23 cellular contexts compared by ENCODE assay signal in the genomic region with DNA sequence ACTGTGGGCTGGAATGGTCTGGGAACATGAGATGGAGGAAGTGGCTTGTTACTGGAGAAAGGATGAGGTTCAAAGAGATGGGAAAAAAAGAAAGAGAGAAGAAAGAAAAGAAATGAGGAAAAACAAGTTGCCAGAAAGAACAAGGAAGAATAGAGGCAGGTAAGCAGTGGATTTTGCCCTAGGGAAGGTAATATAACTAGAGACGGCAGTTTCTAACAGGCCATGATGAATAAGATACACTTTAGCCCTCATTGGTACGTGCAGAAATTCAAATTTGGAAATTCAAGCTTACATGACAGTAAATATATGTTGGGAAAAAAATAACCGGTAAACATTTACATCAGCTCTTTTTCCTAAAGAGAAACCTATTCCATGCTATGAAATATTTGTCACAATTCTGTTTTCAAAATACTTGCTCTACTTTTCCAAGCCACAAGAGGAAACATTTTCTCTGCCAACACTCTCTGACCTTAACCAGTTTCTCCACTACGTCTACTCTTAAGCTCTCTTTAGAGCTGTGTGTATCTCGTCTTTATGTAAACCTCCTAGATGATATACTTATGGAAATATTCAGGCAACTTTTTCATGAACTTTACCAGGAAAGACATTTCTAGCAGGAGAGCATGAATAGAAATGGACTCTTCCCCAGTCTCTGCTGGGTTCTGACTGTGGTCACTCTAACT.
DNase-seq lines count a peak whose midpoint lies in the region; ATAC-seq and TF ChIP-seq lines count a peak whose summit lies in the region.
"Had no signal": no experiment of that assay in that cellular context is flagged by ENCODE, and none has a peak within 500 bp of the region (broad histone marks: within the 10 kb centered on the region; RNA-seq: fewer than 3 reads in every experiment).

No MANE protein-coding gene starts in this region.

- H3K36me3 Mint-ChIP-seq in stimulated activated naive CD8-positive, alpha-beta T cell treated with anti-CD3 and anti-CD28 coated beads, Interleukin-15, Interleukin-2, amounts not matched to agents 100 ng/mL and 50 ng/mL, for 24 hours (ENCODE audit: low read depth), result no peaks in the 10 kb centered on the region
- H3K36me3 Mint-ChIP-seq in naive B cell (no peaks in the 10 kb centered on the region), type B pancreatic cell (no peaks in the 10 kb centered on the region)
- H3K36me3 Mint-ChIP-seq in activated T-cell treated with anti-CD3 and anti-CD28 coated beads, Interleukin-2, amount 50 U/mL, for 72 hours (ENCODE audit: insufficient read depth in 2 of 2), result peaks cover 0 to 3% of the 10 kb centered on the region in 2 donors

- DNase-seq in stimulated activated naive CD8-positive, alpha-beta T cell treated with anti-CD3 and anti-CD28 coated beads, Interleukin-15, Interleukin-2, amounts not matched to agents 100 U/mL and 50 U/mL, for 24 hours, result no peak
- DNase-seq in fibroblast of gingiva (ENCODE audit: low read depth), result peak; percentile 46
- DNase-seq in naive B cell, result no peak
- DNase-seq in type B pancreatic cell (ENCODE audit: extremely low spot score, unreplicated experiment), result no peak
- no peak for DNase-seq in activated T-cell treated with anti-CD3 and anti-CD28 coated beads, Interleukin-2, amount 50 U/mL, for 72 hours
- DNase-seq in NCI-H748 (lab: John Stamatoyannopoulos, UW; ENCODE audit: unreplicated experiment), result no peak
- no peak for DNase-seq in DMS53 (lab: John Stamatoyannopoulos, UW)
- DNase-seq: activated CD4-positive, CD25-positive, alpha-beta regulatory T cell treated with anti-CD3 and anti-CD28 coated beads, Interleukin-2, amount 50 U/mL, for 72 hours; activated CD8-positive, alpha-beta memory T cell treated with anti-CD3 and anti-CD28 coated beads for 24 hours; activated naive CD4-positive, alpha-beta T cell treated with anti-CD3 and anti-CD28 coated beads, Interleukin-2, amount 50 U/mL, for 16 hours; activated T-cell treated with anti-CD3 and anti-CD28 coated beads, Interleukin-2, amount 50 U/mL, for 24 hours; body of pancreas; endodermal cell; HFFc6; KG1; lower lobe of right lung; MV-4-11; NCI-H1694 treated with DMSO at 0.1 percent for 48 hours; NCI-H69; right cardiac atrium; stimulated activated CD4-positive, alpha-beta T cell treated with anti-CD3 and anti-CD28 coated beads, Interleukin-15, amount 100 ng/mL, for 24 hours; uterus had no signal

- no peaks in the 10 kb centered on the region for H3K9me3 Mint-ChIP-seq in stimulated activated naive CD8-positive, alpha-beta T cell treated with anti-CD3 and anti-CD28 coated beads, Interleukin-15, Interleukin-2, amounts not matched to agents 100 ng/mL and 50 ng/mL, for 24 hours
- H3K9me3 Mint-ChIP-seq in naive B cell (peaks cover 0 to 1% (median 0%) of the 10 kb centered on the region in 7 donors), type B pancreatic cell (peaks cover 4% of the 10 kb centered on the region)
- H3K9me3 Mint-ChIP-seq in activated T-cell treated with anti-CD3 and anti-CD28 coated beads, Interleukin-2, amount 50 U/mL, for 72 hours, result peaks cover 1 to 4% of the 10 kb centered on the region in 2 donors
- H3K9me3 Mint-ChIP-seq: activated T-cell treated with anti-CD3 and anti-CD28 coated beads, Interleukin-2, amount 50 U/mL, for 24 hours; endodermal cell; HFFc6 had no signal

- no peak for ATAC-seq in stimulated activated naive CD8-positive, alpha-beta T cell treated with anti-CD3 and anti-CD28 coated beads, Interleukin-15, Interleukin-2, amounts not matched to agents 100 U/mL and 50 U/mL, for 24 hours
- no peak for ATAC-seq in naive B cell (ENCODE audit: low read depth in 2 of 2)
- ATAC-seq in activated T-cell treated with anti-CD3 and anti-CD28 coated beads, Interleukin-2, amount 50 U/mL, for 72 hours (replicated peaks in 1 of 2), result no peak
- ATAC-seq: body of pancreas, lower lobe of right lung, right cardiac atrium had no signal

- peaks cover 21% of the 10 kb centered on the region for H3K4me1 Mint-ChIP-seq in stimulated activated naive CD8-positive, alpha-beta T cell treated with anti-CD3 and anti-CD28 coated beads, Interleukin-15, Interleukin-2, amounts not matched to agents 100 ng/mL and 50 ng/mL, for 24 hours (ENCODE audit: low read depth)
- H3K4me1 Mint-ChIP-seq in naive B cell (peaks cover 13 to 50% (median 29%) of the 10 kb centered on the region in 3 donors), type B pancreatic cell (ENCODE audit: unreplicated experiment) (peaks cover 10% of the 10 kb centered on the region)
- peaks cover 33% of the 10 kb centered on the region for H3K4me1 Mint-ChIP-seq in activated T-cell treated with anti-CD3 and anti-CD28 coated beads, Interleukin-2, amount 50 U/mL, for 72 hours (ENCODE audit: low read depth)
- H3K4me1 Mint-ChIP-seq: endodermal cell had no signal

- no peaks in the 10 kb centered on the region for H3K27me3 Mint-ChIP-seq in stimulated activated naive CD8-positive, alpha-beta T cell treated with anti-CD3 and anti-CD28 coated beads, Interleukin-15, Interleukin-2, amounts not matched to agents 100 ng/mL and 50 ng/mL, for 24 hours
- H3K27me3 Mint-ChIP-seq in naive B cell, result no peaks in the 10 kb centered on the region
- H3K27me3 Mint-ChIP-seq in type B pancreatic cell, result no peaks in the 10 kb centered on the region
- no peaks in the 10 kb centered on the region for H3K27me3 Mint-ChIP-seq in activated T-cell treated with anti-CD3 and anti-CD28 coated beads, Interleukin-2, amount 50 U/mL, for 72 hours (ENCODE audit: low read depth)
- H3K27me3 Mint-ChIP-seq: activated T-cell treated with anti-CD3 and anti-CD28 coated beads, Interleukin-2, amount 50 U/mL, for 24 hours had no signal

- TF ChIP-seq CTCF in type B pancreatic cell (conservative IDR thresholded peaks at IDR 0.05), result peak; percentile 15

- peak overlapping the region; percentile 23 for H3K27ac Mint-ChIP-seq in stimulated activated naive CD8-positive, alpha-beta T cell treated with anti-CD3 and anti-CD28 coated beads, Interleukin-15, Interleukin-2, amounts not matched to agents 100 ng/mL and 50 ng/mL, for 24 hours
- H3K27ac Mint-ChIP-seq in naive B cell (peak overlapping the region in 5 of 6 donors; percentile 16 to 70 (median 25)), type B pancreatic cell (no peak overlapping the region)
- H3K27ac Mint-ChIP-seq in activated T-cell treated with anti-CD3 and anti-CD28 coated beads, Interleukin-2, amount 50 U/mL, for 72 hours, result no peak overlapping the region
- H3K27ac Mint-ChIP-seq: activated T-cell treated with anti-CD3 and anti-CD28 coated beads, Interleukin-2, amount 50 U/mL, for 24 hours; endodermal cell; HFFc6 had no signal

- no peak overlapping the region for H3K4me3 Mint-ChIP-seq in stimulated activated naive CD8-positive, alpha-beta T cell treated with anti-CD3 and anti-CD28 coated beads, Interleukin-15, Interleukin-2, amounts not matched to agents 100 ng/mL and 50 ng/mL, for 24 hours
- no peak overlapping the region for H3K4me3 Mint-ChIP-seq in naive B cell
- no peak overlapping the region for H3K4me3 Mint-ChIP-seq in type B pancreatic cell
- no peak overlapping the region for H3K4me3 Mint-ChIP-seq in activated T-cell treated with anti-CD3 and anti-CD28 coated beads, Interleukin-2, amount 50 U/mL, for 72 hours
- H3K4me3 Mint-ChIP-seq: activated T-cell treated with anti-CD3 and anti-CD28 coated beads, Interleukin-2, amount 50 U/mL, for 24 hours; endodermal cell; HFFc6 had no signal

Comparison
In these comparisons a context has a peak if more than half of its experiments do, and no peak if none do; other contexts are left out.
1. H3K27ac Mint-ChIP-seq: peak in stimulated activated naive CD8-positive, alpha-beta T cell treated with anti-CD3 and anti-CD28 coated beads, Interleukin-15, Interleukin-2, amounts not matched to agents 100 ng/mL and 50 ng/mL, for 24 hours (single experiment) and naive B cell (5 of 6); none in type B pancreatic cell (single experiment) and activated T-cell treated with anti-CD3 and anti-CD28 coated beads, Interleukin-2, amount 50 U/mL, for 72 hours (single experiment).